In the genomic region with DNA sequence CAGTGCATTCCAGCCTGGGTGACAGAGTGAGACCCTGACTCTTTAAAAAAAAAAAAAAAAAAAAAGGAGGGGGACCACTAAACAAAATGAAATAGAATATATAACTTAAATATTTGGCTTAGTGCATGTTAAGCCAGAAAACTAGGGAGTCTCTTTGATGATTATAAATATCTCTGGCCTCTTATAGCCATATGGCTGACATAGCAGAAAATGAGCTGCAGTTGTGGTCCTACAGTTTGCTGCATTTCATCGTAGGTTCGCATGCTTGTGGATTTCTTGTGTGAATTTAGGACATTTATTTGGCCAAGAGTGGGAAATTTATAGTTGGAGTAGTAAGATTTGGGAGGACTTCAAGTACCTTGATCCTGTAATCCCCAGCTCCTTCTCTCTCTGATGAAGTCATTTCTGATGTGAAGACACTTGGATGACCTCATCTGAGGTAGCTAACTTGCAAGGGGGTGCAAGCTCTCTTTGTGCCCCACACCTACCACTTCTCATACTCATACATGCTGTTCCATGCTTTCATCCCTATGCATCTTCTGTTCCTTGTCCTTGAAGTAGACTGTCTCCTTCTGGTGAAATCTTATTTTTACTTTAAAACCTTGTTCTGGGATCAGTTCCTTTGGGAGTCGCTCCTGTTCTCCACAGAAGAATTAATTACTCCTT, we compare ENCODE assay signal across 29 cellular contexts.
"Had no signal": no experiment of that assay in that cellular context is flagged by ENCODE, and none has a peak within 500 bp of the region (broad histone marks: within the 10 kb centered on the region; RNA-seq: fewer than 3 reads in every experiment).

No MANE protein-coding gene starts in this region.

- H3K9ac ChIP-seq: SK-N-SH had no signal

- H3K36me3 ChIP-seq: ascending aorta, cardiac muscle cell, SJSA1 had no signal

- H3K4me3 ChIP-seq: ascending aorta, cardiac muscle cell, SJSA1 had no signal

- H3K27ac Mint-ChIP-seq: activated CD4-positive, alpha-beta T cell treated with anti-CD3 and anti-CD28 coated beads, Interleukin-2, amount 10 ng/mL, durations not matched to agents 24 days and 14 days; activated CD8-positive, alpha-beta T cell treated with anti-CD3 and anti-CD28 coated beads for 36 hours; activated naive CD4-positive, alpha-beta T cell treated with anti-CD3 and anti-CD28 coated beads, Interleukin-2, amount 50 U/mL, for 24 hours; activated naive CD8-positive, alpha-beta T cell treated with anti-CD3 and anti-CD28 coated beads, Interleukin-2, amount 10 ng/mL, durations not matched to agents 7 days and 5 days; activated T-cell treated with anti-CD3 and anti-CD28 coated beads, Interleukin-2, amount 50 U/mL, for 24 hours; activated T-helper 2 cell treated with anti-CD3 and anti-CD28 coated beads, Interferon-gamma antibody, Interleukin-2, Interleukin-4, amounts not matched to agents 10 μg/mL and 5 μg/mL and 100 μg/mL, durations not matched to agents 14 hours and 24 hours and 36 hours; T-helper 1 cell treated with Interleukin-12 subunit alpha and Interleukin-12 subunit beta and Interleukin-4 antibody, amounts not matched to agents 30 μg/mL and 1 μg/mL, for 36 hours; T-helper 2 cell treated with Interferon-gamma antibody and Interleukin-4, amounts not matched to agents 5 μg/mL and 100 μg/mL, for 36 hours had no signal

- H3K36me3 Mint-ChIP-seq: activated naive CD4-positive, alpha-beta T cell treated with anti-CD3 and anti-CD28 coated beads, Interleukin-2, amount 50 U/mL, for 24 hours; activated naive CD8-positive, alpha-beta T cell treated with anti-CD3 and anti-CD28 coated beads, Interleukin-2, amount 10 ng/mL, durations not matched to agents 7 days and 5 days had no signal

- H3K4me1 Mint-ChIP-seq: activated CD4-positive, alpha-beta T cell treated with anti-CD3 and anti-CD28 coated beads, Interleukin-2, amount 10 ng/mL, durations not matched to agents 24 days and 14 days; activated naive CD4-positive, alpha-beta T cell treated with anti-CD3 and anti-CD28 coated beads, Interleukin-2, amount 50 U/mL, for 24 hours; central memory CD8-positive, alpha-beta T cell had no signal

- H3K27me3 ChIP-seq: ascending aorta, cardiac muscle cell, SJSA1 had no signal

- H3K27ac ChIP-seq: ascending aorta, cardiac muscle cell, SJSA1 had no signal

- FAIRE-seq: TTC549 had no signal

- H3K9me3 ChIP-seq: ascending aorta, SJSA1, SK-N-SH had no signal

- ATAC-seq: activated CD8-positive, alpha-beta T cell treated with anti-CD3 and anti-CD28 coated beads for 36 hours; Panc1 had no signal

- H3K4me3 Mint-ChIP-seq: activated CD4-positive, alpha-beta T cell treated with anti-CD3 and anti-CD28 coated beads, Interleukin-2, amount 10 ng/mL, durations not matched to agents 24 days and 14 days; activated CD8-positive, alpha-beta T cell treated with anti-CD3 and anti-CD28 coated beads for 36 hours; activated naive CD4-positive, alpha-beta T cell treated with anti-CD3 and anti-CD28 coated beads, Interleukin-2, amount 50 U/mL, for 24 hours; activated naive CD8-positive, alpha-beta T cell treated with anti-CD3 and anti-CD28 coated beads, Interleukin-2, amount 10 ng/mL, durations not matched to agents 7 days and 5 days; activated T-cell treated with anti-CD3 and anti-CD28 coated beads, Interleukin-2, amount 50 U/mL, for 24 hours; central memory CD8-positive, alpha-beta T cell; T-helper 1 cell treated with Interleukin-12 subunit alpha and Interleukin-12 subunit beta and Interleukin-4 antibody, amounts not matched to agents 30 μg/mL and 1 μg/mL, for 36 hours; T-helper 2 cell treated with Interferon-gamma antibody and Interleukin-4, amounts not matched to agents 5 μg/mL and 100 μg/mL, for 36 hours had no signal

- H3K4me2 ChIP-seq: SK-N-SH had no signal

- H3K9me3 Mint-ChIP-seq: activated CD4-positive, alpha-beta T cell treated with anti-CD3 and anti-CD28 coated beads, Interleukin-2, amount 10 ng/mL, durations not matched to agents 24 days and 14 days; activated CD8-positive, alpha-beta T cell treated with anti-CD3 and anti-CD28 coated beads for 36 hours; activated naive CD4-positive, alpha-beta T cell treated with anti-CD3 and anti-CD28 coated beads, Interleukin-2, amount 50 U/mL, for 24 hours; activated naive CD8-positive, alpha-beta T cell treated with anti-CD3 and anti-CD28 coated beads, Interleukin-2, amount 10 ng/mL, durations not matched to agents 7 days and 5 days; activated T-cell treated with anti-CD3 and anti-CD28 coated beads, Interleukin-2, amount 50 U/mL, for 24 hours; activated T-helper 2 cell treated with anti-CD3 and anti-CD28 coated beads, Interferon-gamma antibody, Interleukin-2, Interleukin-4, amounts not matched to agents 10 μg/mL and 5 μg/mL and 100 μg/mL, durations not matched to agents 14 hours and 24 hours and 36 hours; central memory CD8-positive, alpha-beta T cell; T-helper 1 cell treated with Interleukin-12 subunit alpha and Interleukin-12 subunit beta and Interleukin-4 antibody, amounts not matched to agents 30 μg/mL and 1 μg/mL, for 36 hours; T-helper 2 cell treated with Interferon-gamma antibody and Interleukin-4, amounts not matched to agents 5 μg/mL and 100 μg/mL, for 36 hours had no signal

- H3K4me1 ChIP-seq: SJSA1 had no signal

- DNase-seq: activated CD4-positive, alpha-beta T cell treated with anti-CD3 and anti-CD28 coated beads, Interleukin-2, amount 10 ng/mL, durations not matched to agents 24 days and 14 days; activated CD4-positive, alpha-beta T cell treated with anti-CD3 and anti-CD28 coated beads, Interleukin-2, amount 50 U/mL, for 4 hours; activated CD8-positive, alpha-beta T cell treated with anti-CD3 and anti-CD28 coated beads for 36 hours; activated gamma-delta T cell; activated naive CD4-positive, alpha-beta T cell treated with Interleukin-2 at 50 U/mL for 16 hours; activated naive CD8-positive, alpha-beta T cell treated with anti-CD3 and anti-CD28 coated beads, Interleukin-2, amount 10 ng/mL, durations not matched to agents 7 days and 5 days; activated T-cell treated with anti-CD3 and anti-CD28 coated beads, Interleukin-2, amount 50 U/mL, for 24 hours; amygdala; MM.1S; MV-4-11; NCI-H1092; NCI-H1436 treated with DMSO at 0.1 percent for 48 hours; NCI-H1694 treated with DMSO at 0.1 percent for 48 hours; NCI-H2029; NCI-H345; NCI-H524 treated with DMSO at 0.1 percent for 48 hours; RPMI8226; SHP77 treated with DMSO at 0.1 percent for 48 hours; SK-N-SH had no signal
